Comparison of ENCODE assay signal across 8 cellular contexts in genomic region chr1:156740307-156740678, GRCh38. TPM values are rescaled to one million over a fixed set of nuclear protein-coding genes. Genes with fewer than 3 reads are reported as not detected.
DNase-seq lines count a peak whose midpoint lies in the region; TF ChIP-seq lines count a peak whose summit lies in the region.

No MANE protein-coding gene starts in this region.

- DNase-seq in GM06990 (ENCODE audit: extremely low read depth, insufficient read length) (no peak), MM.1S (peak; percentile 68), dermis blood vessel endothelial cell (peak; percentile 31), SK-N-DZ (ENCODE audit: low spot score) (no peak), SIG-M5 treated with dmso at 0.1 percent for 504 hours (lab: John Stamatoyannopoulos, UW; ENCODE audit: unreplicated experiment) (no peak), NCI-H446 treated with DMSO at 0.1 percent for 48 hours (lab: John Stamatoyannopoulos, UW) (no peak)
- DNase-seq in activated CD4-positive, alpha-beta T cell treated with anti-CD3 and anti-CD28 coated beads, Interleukin-2, amount 50 U/mL, for 48 hours: no peak

- no peak for TF ChIP-seq EP300 in neural cell (conservative IDR thresholded peaks at IDR 0.05; ENCODE audit: poor library complexity, severe bottlenecking)

- H3F3A ChIP-seq in MM.1S (ENCODE audit: insufficient read depth, low read length) (peaks cover 53% of the 10 kb centered on the region), neural cell (ENCODE audit: insufficient read depth, low read length, poor library complexity, severe bottlenecking) (no peaks in the 10 kb centered on the region)

- TF ChIP-seq CTCF in GM06990 (IDR thresholded peaks at IDR 0.05; ENCODE audit: insufficient read depth, low read length, poor library complexity, severe bottlenecking) (no peak), MM.1S (IDR thresholded peaks at IDR 0.05; ENCODE audit: low read length) (no peak), neural cell (IDR thresholded peaks at IDR 0.05; ENCODE audit: poor library complexity, severe bottlenecking) (no peak)

- H3K9ac ChIP-seq in MM.1S (ENCODE audit: low read length): peak overlapping the region; percentile 78
- peak overlapping the region; percentile 73 for H3K9ac ChIP-seq in neural cell (ENCODE audit: low read length)

- no peaks in the 10 kb centered on the region for H3K9me3 ChIP-seq in MM.1S (replicated peaks; ENCODE audit: insufficient read depth, low read length)
- H3K9me3 ChIP-seq in neural cell (ENCODE audit: low read length): no peaks in the 10 kb centered on the region

- H3K4me2 ChIP-seq in MM.1S (ENCODE audit: low read depth, low read length) (peak overlapping the region; percentile 65), neural cell (ENCODE audit: low read length) (peak overlapping the region; percentile 74)

- TF ChIP-seq RAD21 in neural cell (conservative IDR thresholded peaks at IDR 0.05): no peak

- peak overlapping the region; percentile 91 for H3K4me3 ChIP-seq in GM06990 (replicated peaks; ENCODE audit: low read depth, low read length)
- H3K4me3 ChIP-seq in MM.1S (ENCODE audit: low read length): peak overlapping the region; percentile 80
- peak overlapping the region; percentile 77 for H3K4me3 ChIP-seq in neural cell (ENCODE audit: low read length)

- peak overlapping the region; percentile 81 for H3K27ac ChIP-seq in MM.1S (ENCODE audit: low read length)
- peak overlapping the region; percentile 57 for H3K27ac ChIP-seq in neural cell (ENCODE audit: low read length)

- H3K9me2 ChIP-seq in MM.1S (replicated peaks; ENCODE audit: insufficient read depth, low read length) (no peaks in the 10 kb centered on the region), neural cell (ENCODE audit: insufficient read depth, low read length) (no peaks in the 10 kb centered on the region)

- peak overlapping the region; percentile 47 for H2AFZ ChIP-seq in MM.1S (ENCODE audit: low read length)
- peak overlapping the region; percentile 61 for H2AFZ ChIP-seq in neural cell (ENCODE audit: low read depth, low read length)

- H3K79me2 ChIP-seq in MM.1S (ENCODE audit: low read length) (peaks cover 41% of the 10 kb centered on the region), neural cell (replicated peaks; ENCODE audit: insufficient read depth, low read length) (peaks cover 3% of the 10 kb centered on the region)

- H3K36me3 ChIP-seq in GM06990 (ENCODE audit: control insufficient read depth, insufficient read depth, low read length) (peaks cover 23% of the 10 kb centered on the region), MM.1S (replicated peaks; ENCODE audit: insufficient read depth, low read length) (no peaks in the 10 kb centered on the region), neural cell (ENCODE audit: insufficient read depth, low read length) (no peaks in the 10 kb centered on the region)

- peaks cover 22% of the 10 kb centered on the region for H3K4me1 ChIP-seq in MM.1S (ENCODE audit: low read length)

- H3K27me3 ChIP-seq in GM06990 (replicated peaks; ENCODE audit: control insufficient read depth, insufficient read depth, low read length): no peaks in the 10 kb centered on the region
- H3K27me3 ChIP-seq in MM.1S (replicated peaks; ENCODE audit: insufficient read depth, low read length): no peaks in the 10 kb centered on the region
- H3K27me3 ChIP-seq in neural cell (ENCODE audit: insufficient read depth, low read depth, low read length): no peaks in the 10 kb centered on the region

- H4K20me1 ChIP-seq in MM.1S (ENCODE audit: insufficient read depth, low read length) (no peaks in the 10 kb centered on the region), neural cell (ENCODE audit: insufficient read depth) (no peaks in the 10 kb centered on the region)

TF ChIP-seq in neural cell, 6 proteins besides CTCF, POLR2A, EP300 and RAD21:
- TF ChIP-seq SMC3 (conservative IDR thresholded peaks at IDR 0.05; ENCODE audit: poor library complexity) (no peak), MXI1 (conservative IDR thresholded peaks at IDR 0.05; ENCODE audit: poor library complexity, severe bottlenecking) (no peak), TAF1 (IDR thresholded peaks at IDR 0.05; ENCODE audit: low read depth) (no peak), REST (IDR thresholded peaks at IDR 0.05; ENCODE audit: borderline replicate concordance) (no peak), POLR2AphosphoS5 (IDR thresholded peaks at IDR 0.05) (no peak), EZH2 (IDR thresholded peaks at IDR 0.05; ENCODE audit: borderline replicate concordance, insufficient read depth, low read length, poor library complexity, severe bottlenecking) (no peak)

RNA-seq across cellular contexts. Expression of gene MRPL24, which starts 0.6 kb away (rescaled TPM):
- total RNA-seq in dermis blood vessel endothelial cell: 31.0 and 34.7 TPM in 2 replicates
- 34.4 and 56.5 TPM in 2 replicates for polyA plus RNA-seq in neural cell
- polyA minus RNA-seq in neural cell: 7.9 and 9.3 TPM in 2 replicates
- 98.9 and 109 TPM in 2 replicates for polyA plus RNA-seq in SK-N-DZ (2014; cell fraction: cytosol; rRNA removed)
- 67.7 and 93.2 TPM in 2 replicates for polyA plus RNA-seq in SK-N-DZ (2014; cell fraction: nucleus; rRNA removed)

RNA-seq across cellular contexts. Expression of gene HDGF, which starts 11.2 kb away (rescaled TPM):
- 149 and 294 TPM in 2 replicates for total RNA-seq in dermis blood vessel endothelial cell
- 138 and 146 TPM in 2 replicates for polyA plus RNA-seq in neural cell
- polyA minus RNA-seq in neural cell: 66.2 and 73.5 TPM in 2 replicates
- polyA plus RNA-seq in SK-N-DZ (2014; cell fraction: cytosol; rRNA removed): 375 and 505 TPM in 2 replicates
- polyA plus RNA-seq in SK-N-DZ (2014; cell fraction: nucleus; rRNA removed): 394 and 426 TPM in 2 replicates

RNA-seq across cellular contexts. Expression of gene ISG20L2, which starts 11.7 kb away (rescaled TPM):
- total RNA-seq in dermis blood vessel endothelial cell: 8.7 and 11.7 TPM in 2 replicates
- 8.5 and 13.1 TPM in 2 replicates for polyA plus RNA-seq in neural cell
- 17.9 and 19.5 TPM in 2 replicates for polyA minus RNA-seq in neural cell
- polyA plus RNA-seq in SK-N-DZ (2014; cell fraction: cytosol; rRNA removed): 40.3 and 50.7 TPM in 2 replicates
- 5.3 and 6.9 TPM in 2 replicates for polyA plus RNA-seq in SK-N-DZ (2014; cell fraction: nucleus; rRNA removed)

RNA-seq across cellular contexts. Expression of gene METTL25B, which starts 12.0 kb away (rescaled TPM):
- total RNA-seq in dermis blood vessel endothelial cell: 11.8 and 13.3 TPM in 2 replicates
- polyA plus RNA-seq in neural cell: 11.9 and 13.1 TPM in 2 replicates
- polyA minus RNA-seq in neural cell: 7.1 and 8.1 TPM in 2 replicates
- 37.7 and 39.2 TPM in 2 replicates for polyA plus RNA-seq in SK-N-DZ (2014; cell fraction: cytosol; rRNA removed)
- polyA plus RNA-seq in SK-N-DZ (2014; cell fraction: nucleus; rRNA removed): 54.6 and 79.2 TPM in 2 replicates

RNA-seq across cellular contexts. Expression of gene PRCC, which starts 27.0 kb away (rescaled TPM):
- 12.3 and 15.6 TPM in 2 replicates for total RNA-seq in dermis blood vessel endothelial cell
- 17.5 and 23.3 TPM in 2 replicates for polyA plus RNA-seq in neural cell
- 22.9 and 25.6 TPM in 2 replicates for polyA minus RNA-seq in neural cell
- 50.6 and 54.6 TPM in 2 replicates for polyA plus RNA-seq in SK-N-DZ (2014; cell fraction: cytosol; rRNA removed)
- 27.8 and 36.4 TPM in 2 replicates for polyA plus RNA-seq in SK-N-DZ (2014; cell fraction: nucleus; rRNA removed)

Comparison
In these comparisons a context has a peak if more than half of its experiments do, and no peak if none do; other contexts are left out.
1. DNase-seq: peak in MM.1S (single experiment) and dermis blood vessel endothelial cell (single experiment); none in GM06990 (single experiment), SK-N-DZ (single experiment), SIG-M5 treated with dmso at 0.1 percent for 504 hours (single experiment), activated CD4-positive, alpha-beta T cell treated with anti-CD3 and anti-CD28 coated beads, Interleukin-2, amount 50 U/mL, for 48 hours (0 of 2) and NCI-H446 treated with DMSO at 0.1 percent for 48 hours (single experiment).
2. Peak in every context shown above with its lines, with median percentiles within 50 percentile points of each other: H3K4me3 ChIP-seq.